ENCODE assay signal across 10 cellular contexts in the genomic region with DNA sequence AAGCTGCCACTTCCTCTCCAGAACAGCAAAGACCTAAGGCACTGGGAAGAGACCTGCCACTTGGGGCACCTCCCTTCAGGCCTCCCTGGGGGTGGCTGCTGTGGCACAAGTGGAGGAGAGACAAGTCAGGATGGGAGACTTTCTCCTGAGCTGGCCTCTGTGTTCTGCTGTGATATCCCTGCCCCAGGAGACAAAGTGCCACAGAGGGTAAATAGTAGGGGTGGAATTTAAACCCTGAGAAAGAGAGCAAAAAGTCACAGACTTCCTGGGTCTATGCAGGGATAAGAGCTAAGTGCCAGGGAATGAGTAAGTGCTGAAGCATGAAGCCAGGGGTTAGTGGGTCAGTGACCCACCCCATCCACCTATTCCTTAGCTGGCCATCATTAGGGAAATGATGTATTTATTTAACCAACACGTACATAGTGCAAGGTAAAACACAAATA.
DNase-seq lines count a peak whose midpoint lies in the region; TF ChIP-seq lines count a peak whose summit lies in the region.
"Had no signal": no experiment of that assay in that cellular context is flagged by ENCODE, and none has a peak within 500 bp of the region (broad histone marks: within the 10 kb centered on the region; RNA-seq: fewer than 3 reads in every experiment).

No MANE protein-coding gene starts in this region.

- H3K4me1 ChIP-seq in iPS-18a (ENCODE audit: control insufficient read depth, low read depth, low read length) (peaks cover 20% of the 10 kb centered on the region), tibial nerve (peaks cover 0 to 53% (median 23%) of the 10 kb centered on the region in 4 donors)

- H3K27ac ChIP-seq in iPS-18a (ENCODE audit: low read length) = no peak overlapping the region
- peak overlapping the region; percentile 52 to 87 (median 70) for H3K27ac ChIP-seq in tibial nerve
- H3K27ac ChIP-seq: neutrophil had no signal

- H3K36me3 ChIP-seq in iPS-18a (ENCODE audit: control insufficient read depth, low read depth, low read length) (no peaks in the 10 kb centered on the region), tibial nerve (no peaks in the 10 kb centered on the region)
- H3K36me3 ChIP-seq: neutrophil had no signal

- H3K9me3 ChIP-seq in iPS-18a (ENCODE audit: control insufficient read depth, low read depth, low read length) (no peaks in the 10 kb centered on the region), tibial nerve (no peaks in the 10 kb centered on the region)
- H3K9me3 ChIP-seq: neutrophil had no signal

- DNase-seq in SKM-1 treated with dmso at 0.1 percent for 144 hours (lab: John Stamatoyannopoulos, UW; ENCODE audit: unreplicated experiment) = peak; percentile 33
- no peak for DNase-seq in SKM-1 (lab: John Stamatoyannopoulos, UW; ENCODE audit: unreplicated experiment)
- peak; percentile 45 to 87 for DNase-seq in SW 1271 (lab: John Stamatoyannopoulos, UW)
- DNase-seq in tibial nerve (ENCODE audit: low spot score in 2 of 2) = no peak
- no peak for DNase-seq in GM10248 (ENCODE audit: extremely low spot score)
- no peak for DNase-seq in erythroblast (lab: John Stamatoyannopoulos, UW)
- no peak for DNase-seq in NOMO-1 treated with DMSO at 0.1 percent for 48 hours (lab: John Stamatoyannopoulos, UW; ENCODE audit: unreplicated experiment)
- DNase-seq: NCI-H1105 treated with DMSO at 0.1 percent for 48 hours had no signal

- H3K27me3 ChIP-seq in iPS-18a (ENCODE audit: control insufficient read depth, insufficient read depth, low read length) = no peaks in the 10 kb centered on the region
- no peaks in the 10 kb centered on the region for H3K27me3 ChIP-seq in tibial nerve

- peak overlapping the region; percentile 37 for H3K9ac ChIP-seq in iPS-18a (ENCODE audit: low read length)

- H3K4me3 ChIP-seq in iPS-18a (ENCODE audit: low read length) = no peak overlapping the region
- no peak overlapping the region for H3K4me3 ChIP-seq in tibial nerve

- CTCF ChIA-PET in GM10248 (lab: Yijun Ruan, JAX) = interaction anchor here (0.8 to 2.1 kb wide), 4 partner anchors 10 to 273 kb away, joined by 3 to 5 read pairs (median 4); partner anchors contain the start of gene VEGFA

- no peak for TF ChIP-seq EP300 in tibial nerve (IDR thresholded peaks at IDR 0.05)

- POLR2A ChIA-PET in GM10248 (lab: Yijun Ruan, JAX) = no interaction called here

- TF ChIP-seq CTCF in tibial nerve (IDR thresholded peaks at IDR 0.05) (no peak), GM10248 (IDR thresholded peaks at IDR 0.05; ENCODE audit: control extremely low read depth, extremely low read depth, low read depth, missing control alignments) (no peak)

- 35 to 46% methylated on average over 1 of the region's 1 CpG for WGBS in tibial nerve, 2 donors

- TF ChIP-seq POLR2A in tibial nerve (IDR thresholded peaks at IDR 0.05) (no peak), erythroblast (IDR thresholded peaks at IDR 0.05; ENCODE audit: low read length) (no peak)

Comparison
In these comparisons a context has a peak if more than half of its experiments do, and no peak if none do; other contexts are left out.
1. DNase-seq: peak in SKM-1 treated with dmso at 0.1 percent for 144 hours (single experiment) and SW 1271 (2 of 2); none in SKM-1 (single experiment), tibial nerve (0 of 2), GM10248 (single experiment), erythroblast (0 of 2) and NOMO-1 treated with DMSO at 0.1 percent for 48 hours (single experiment).